2 cellular contexts compared by ENCODE assay signal in the genomic region with DNA sequence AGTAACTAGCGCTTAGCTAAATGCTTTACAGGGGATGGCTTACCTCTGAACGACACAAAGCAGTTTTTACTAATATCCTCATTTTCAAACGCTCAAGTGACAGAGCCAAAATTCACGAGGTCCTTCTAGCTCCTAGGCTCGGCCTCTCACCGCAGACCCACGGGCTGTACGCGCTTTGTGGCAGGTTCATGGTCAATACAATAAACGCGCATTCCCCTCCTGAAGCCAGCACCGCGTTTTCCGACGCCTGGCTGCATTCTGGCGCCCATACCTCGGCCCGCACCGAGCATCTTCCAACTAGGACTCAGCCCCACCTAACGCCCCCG.
TF ChIP-seq lines count a peak whose summit lies in the region.

No MANE protein-coding gene starts in this region.

TF ChIP-seq in HEK293, 187 proteins besides CTCF, POLR2A, EP300 and RAD21 (continued from another document):
- no peak for TF ChIP-seq ZBTB48 (tag by site-specific recombination; IDR thresholded peaks at IDR 0.05)
- no peak for TF ChIP-seq ZNF302 (tag by site-specific recombination; IDR thresholded peaks at IDR 0.05; ENCODE audit: low read depth)
- no peak for TF ChIP-seq ZNF747 (tag by site-specific recombination; IDR thresholded peaks at IDR 0.05)
- TF ChIP-seq ZNF146 (tag by site-specific recombination; IDR thresholded peaks at IDR 0.05) = no peak
- TF ChIP-seq ZSCAN5A (tag by site-specific recombination; IDR thresholded peaks at IDR 0.05) = no peak
- no peak for TF ChIP-seq ZSCAN16 (tag by site-specific recombination; IDR thresholded peaks at IDR 0.05)
- no peak for TF ChIP-seq ZNF514 (tag by site-specific recombination; IDR thresholded peaks at IDR 0.05)
- TF ChIP-seq ZBTB20 (tag by site-specific recombination; IDR thresholded peaks at IDR 0.05) = no peak

TF ChIP-seq in liver, 16 proteins besides CTCF, POLR2A, EP300 and RAD21 (continued from another document):
- no peak for TF ChIP-seq REST (IDR thresholded peaks at IDR 0.05)
- no peak for TF ChIP-seq FOXA2 (IDR thresholded peaks at IDR 0.05)
- TF ChIP-seq SP1 (IDR thresholded peaks at IDR 0.05) = no peak
- no peak for TF ChIP-seq TAF1 (conservative IDR thresholded peaks at IDR 0.05)
- TF ChIP-seq NR2F2 (IDR thresholded peaks at IDR 0.05) = no peak
- TF ChIP-seq ATF3 (IDR thresholded peaks at IDR 0.05) = no peak
